1 cellular context compared by ENCODE assay signal in genomic region chr10:5964736-5965135, GRCh38.
TF ChIP-seq lines count a peak whose summit lies in the region.

No MANE protein-coding gene starts in this region.

TF ChIP-seq in HepG2, 621 proteins besides CTCF, POLR2A, EP300 and RAD21 (continued from another document):
- TF ChIP-seq ZBTB34 (CRISPR knock-in tag; IDR thresholded peaks at IDR 0.05) (no peak), MBNL3 (CRISPR knock-in tag; conservative IDR thresholded peaks at IDR 0.05) (no peak), TRIM24 (CRISPR knock-in tag; IDR thresholded peaks at IDR 0.05) (no peak)
